In the genomic region with DNA sequence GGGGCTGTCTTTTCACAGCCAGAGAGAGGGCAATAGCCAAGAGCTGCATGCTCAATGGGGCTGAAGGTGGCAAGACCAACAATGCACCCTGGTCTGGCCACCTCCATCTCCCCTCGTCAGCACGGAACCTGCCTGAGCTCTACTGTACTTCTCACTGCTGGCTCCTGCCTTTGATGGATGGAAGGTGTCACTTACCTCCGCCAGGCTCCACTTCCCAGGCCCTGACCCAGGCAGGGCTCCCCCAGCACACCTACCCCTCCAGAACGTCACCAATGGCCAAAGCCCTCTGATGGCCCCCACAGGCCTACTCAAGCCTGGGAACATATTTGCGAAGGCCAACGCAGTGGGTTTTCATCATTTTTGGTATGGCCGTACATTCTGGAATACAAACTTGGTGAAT, we compare ENCODE assay signal across 17 cellular contexts.
DNase-seq lines count a peak whose midpoint lies in the region; ATAC-seq, FAIRE-seq and TF ChIP-seq lines count a peak whose summit lies in the region.
"Had no signal": no experiment of that assay in that cellular context is flagged by ENCODE, and none has a peak within 500 bp of the region (broad histone marks: within the 10 kb centered on the region; RNA-seq: fewer than 3 reads in every experiment).

No MANE protein-coding gene starts in this region.

- H3K9me2 ChIP-seq in SK-N-SH, result no peaks in the 10 kb centered on the region

- intact Hi-C loops in right lobe of liver (cut with DNase I) (no loop called here), HepG2 (cut with micrococcal nuclease; ENCODE audit: unreplicated experiment) (no loop called here), upper lobe of right lung (cut with DNase I) (no loop called here)

- H2AFZ ChIP-seq in SK-N-SH (ENCODE audit: low read depth) (no peak overlapping the region), HepG2 (ENCODE audit: low read length) (no peak overlapping the region)

- ATAC-seq in SK-N-SH treated with all-trans-retinoic acid at 6 μM for 48 hours, result no peak
- no peak for ATAC-seq in right lobe of liver
- no peak for ATAC-seq in HepG2
- no peak for ATAC-seq in omental fat pad (ENCODE audit: low FRiP score)
- no peak for ATAC-seq in upper lobe of right lung

- CTCF ChIA-PET in SK-N-SH (lab: Yijun Ruan, JAX), result no interaction called here
- CTCF ChIA-PET in HepG2 (lab: Yijun Ruan, JAX; ENCODE audit: low intra/inter-chr PET ratio, low total read pairs), result no interaction called here

- TF ChIP-seq RAD21 in SK-N-SH (IDR thresholded peaks at IDR 0.05; ENCODE audit: low read length), result no peak
- TF ChIP-seq RAD21 in HepG2 (CRISPR knock-in tag; IDR thresholded peaks at IDR 0.05), result no peak

- H3K27me3 ChIP-seq in SK-N-SH (ENCODE audit: insufficient read depth) (no peaks in the 10 kb centered on the region), right lobe of liver (no peaks in the 10 kb centered on the region), HepG2 (ENCODE audit: control insufficient read depth in 1 of 2, insufficient read depth in 2 of 2, low read length in 2 of 2) (peaks cover 5 to 73% of the 10 kb centered on the region in 2 experiments), upper lobe of right lung (no peaks in the 10 kb centered on the region)
- H3K27me3 ChIP-seq: Peyer's patch had no signal

- H3K79me2 ChIP-seq in SK-N-SH (ENCODE audit: insufficient read depth) (no peaks in the 10 kb centered on the region), HepG2 (ENCODE audit: insufficient read depth, low read length) (no peaks in the 10 kb centered on the region)

- H3K9me3 ChIP-seq in SK-N-SH (no peaks in the 10 kb centered on the region), right lobe of liver (no peaks in the 10 kb centered on the region), HepG2 (ENCODE audit: low read length) (no peaks in the 10 kb centered on the region), upper lobe of right lung (no peaks in the 10 kb centered on the region)
- H3K9me3 ChIP-seq: Peyer's patch had no signal

- no peak for FAIRE-seq in HepG2 (lab: Jason Lieb, UNC)

- H4K20me1 ChIP-seq in SK-N-SH (ENCODE audit: insufficient read depth) (no peaks in the 10 kb centered on the region), HepG2 (ENCODE audit: insufficient read depth, low read length) (no peaks in the 10 kb centered on the region)

- in situ Hi-C loops in HepG2 (cut with HindIII; ENCODE audit: extremely low pct_ligation_motif_present, low pct_unique_long_range_greater_than_20kb), result no loop called here

- H3K4me1 ChIP-seq in SK-N-SH (ENCODE audit: control insufficient read depth in 1 of 2, insufficient read depth in 2 of 2, low read depth in 1 of 2, low read length in 1 of 2) (peaks cover 0 to 47% of the 10 kb centered on the region in 2 experiments; a peak in 1 of 4 replicates), right lobe of liver (no peaks in the 10 kb centered on the region), HepG2 (ENCODE audit: insufficient read depth, low read length) (no peaks in the 10 kb centered on the region), upper lobe of right lung (peaks cover 8% of the 10 kb centered on the region)
- H3K4me1 ChIP-seq: Peyer's patch had no signal

- POLR2A ChIA-PET in SK-N-SH (lab: Yijun Ruan, JAX), result no interaction called here
- POLR2A ChIA-PET in HepG2 (lab: Yijun Ruan, JAX), result no interaction called here

- H3K9ac ChIP-seq in SK-N-SH (no peak overlapping the region), HepG2 (ENCODE audit: insufficient read depth, low read depth, low read length) (no peak overlapping the region)

- 82% methylated on average over 5 of the region's 7 CpGs for WGBS in SK-N-SH (ENCODE audit: low lambda C conversion rate)
- no CpG with 5 or more reads among the region's 7 CpGs for WGBS in right lobe of liver (ENCODE audit: insufficient coverage, low coverage, low lambda C conversion rate, missing lambda C conversion rate)
- WGBS in HepG2 (ENCODE audit: low lambda C conversion rate), result 69% methylated on average over 5 of the region's 7 CpGs

- TF ChIP-seq EP300 in SK-N-SH (IDR thresholded peaks at IDR 0.05; ENCODE audit: borderline replicate concordance in 1 of 2, low read depth in 1 of 2, low read length in 1 of 2) (no peak), HepG2 (IDR thresholded peaks at IDR 0.05; ENCODE audit: low read depth in 2 of 2, low read length in 2 of 2) (no peak), HepG2 (CRISPR knock-in tag; IDR thresholded peaks at IDR 0.05; ENCODE audit: borderline replicate concordance) (no peak)

- H3K36me3 ChIP-seq in SK-N-SH (replicated peaks in 1 of 2; ENCODE audit: control insufficient read depth in 1 of 2, insufficient read depth in 2 of 2, low read length in 1 of 2) (no peaks in the 10 kb centered on the region), right lobe of liver (no peaks in the 10 kb centered on the region), HepG2 (replicated peaks in 1 of 2; ENCODE audit: control insufficient read depth in 1 of 2, insufficient read depth in 2 of 2, low read length in 2 of 2) (no peaks in the 10 kb centered on the region), upper lobe of right lung (no peaks in the 10 kb centered on the region)
- H3K36me3 ChIP-seq: Peyer's patch had no signal

- H3F3A ChIP-seq in SK-N-SH (replicated peaks; ENCODE audit: insufficient read depth), result no peaks in the 10 kb centered on the region

- H3K4me2 ChIP-seq in SK-N-SH (no peak overlapping the region), HepG2 (ENCODE audit: low read depth, low read length) (no peak overlapping the region)

- TF ChIP-seq CTCF in SK-N-SH (IDR thresholded peaks at IDR 0.05) (no peak), right lobe of liver (IDR thresholded peaks at IDR 0.05) (no peak), HepG2 (CRISPR knock-in tag; IDR thresholded peaks at IDR 0.05) (no peak), omental fat pad (IDR thresholded peaks at IDR 0.05) (no peak), upper lobe of right lung (IDR thresholded peaks at IDR 0.05) (no peak)

- BruUV-seq in HepG2 (replicated peaks; lab: Mats Ljungman, UMichigan), result no TSS peak

- H3K4me3 ChIP-seq in SK-N-SH (ENCODE audit: low read depth in 2 of 2, low read length in 1 of 2) (no peak overlapping the region), right lobe of liver (no peak overlapping the region), HepG2 (replicated peaks in 1 of 3; ENCODE audit: insufficient read depth in 1 of 3, low read depth in 2 of 3, low read length in 3 of 3) (no peak overlapping the region), upper lobe of right lung (no peak overlapping the region)
- H3K4me3 ChIP-seq: Peyer's patch had no signal

- TF ChIP-seq POLR2A in right lobe of liver (IDR thresholded peaks at IDR 0.05), result no peak
- TF ChIP-seq POLR2A in HepG2 (IDR thresholded peaks at IDR 0.05; ENCODE audit: insufficient read depth in 1 of 2, low read depth in 2 of 2, low read length in 2 of 2), result no peak

- DNase-seq in SK-N-SH (peak; percentile 11), right lobe of liver (peak in 2 of 3 donors; percentile 32 to 33), HepG2 (ENCODE audit: low spot score) (no peak), omental fat pad (ENCODE audit: low spot score) (peak; percentile 5), upper lobe of right lung (peak; percentile 41), H4 (ENCODE audit: low spot score) (no peak), DMS 273 (lab: John Stamatoyannopoulos, UW; ENCODE audit: unreplicated experiment) (no peak)
- DNase-seq: DMS53, HCEC 1CT, NCI-H1105, NCI-H1694 treated with DMSO at 0.1 percent for 48 hours, NCI-H2107, NCI-H2227 treated with DMSO at 0.1 percent for 48 hours, NCI-H524 treated with DMSO at 0.1 percent for 48 hours had no signal

- H3K27ac ChIP-seq in SK-N-SH (ENCODE audit: low read depth in 2 of 2, low read length in 1 of 2), result no peak overlapping the region
- no peak overlapping the region for H3K27ac ChIP-seq in right lobe of liver
- H3K27ac ChIP-seq in HepG2 (ENCODE audit: extremely low read length, insufficient read depth, low read length), result no peak overlapping the region
- H3K27ac ChIP-seq in upper lobe of right lung, result no peak overlapping the region
- H3K27ac ChIP-seq: 22Rv1, Peyer's patch had no signal

TF ChIP-seq in SK-N-SH, 30 proteins besides CTCF, POLR2A, EP300 and RAD21 (continues in another document):
- TF ChIP-seq FOSL2 (IDR thresholded peaks at IDR 0.05; ENCODE audit: borderline replicate concordance, low read depth), result no peak
- TF ChIP-seq JUND (IDR thresholded peaks at IDR 0.05), result no peak
- TF ChIP-seq RCOR1 (IDR thresholded peaks at IDR 0.05; ENCODE audit: low read length), result no peak
- no peak for TF ChIP-seq GATA2 (CRISPR knock-in tag; IDR thresholded peaks at IDR 0.05)
- no peak for TF ChIP-seq SMC3 (IDR thresholded peaks at IDR 0.05; ENCODE audit: low read depth, low read length)
- TF ChIP-seq RFX5 (IDR thresholded peaks at IDR 0.05; ENCODE audit: low read length), result no peak
- no peak for TF ChIP-seq TCF12 (IDR thresholded peaks at IDR 0.05)
- TF ChIP-seq GABPA (IDR thresholded peaks at IDR 0.05; ENCODE audit: low read depth), result no peak
- no peak for TF ChIP-seq MEF2A (IDR thresholded peaks at IDR 0.05; ENCODE audit: borderline replicate concordance, low read depth)

TF ChIP-seq in SK-N-SH treated with all-trans-retinoic acid at 6 μM for 48 hours, 23 proteins besides CTCF, POLR2A, EP300 and RAD21 (continues in another document):
- no peak for TF ChIP-seq TOX (CRISPR knock-in tag; IDR thresholded peaks at IDR 0.05; ENCODE audit: borderline replicate concordance)

TF ChIP-seq in HepG2, 621 proteins besides CTCF, POLR2A, EP300 and RAD21:
- TF ChIP-seq ZMYM3 (CRISPR knock-in tag; IDR thresholded peaks at IDR 0.05) (no peak), ZNF720 (CRISPR knock-in tag; IDR thresholded peaks at IDR 0.05) (no peak), KDM1A (CRISPR knock-in tag; IDR thresholded peaks at IDR 0.05) (no peak)

Comparison
In these comparisons a context has a peak if more than half of its experiments do, and no peak if none do; other contexts are left out.
1. DNase-seq: peak in SK-N-SH (single experiment), right lobe of liver (2 of 3), omental fat pad (single experiment) and upper lobe of right lung (single experiment); none in HepG2 (single experiment), H4 (single experiment) and DMS 273 (single experiment).